ENCODE assay signal across 8 cellular contexts in genomic region chr6:27668442-27669275, GRCh38.
DNase-seq lines count a peak whose midpoint lies in the region; ATAC-seq and TF ChIP-seq lines count a peak whose summit lies in the region.

No MANE protein-coding gene starts in this region.

- peak; percentile 76 for DNase-seq in ELR (ENCODE audit: low read depth)
- DNase-seq in LHCN-M2 (ENCODE audit: low read depth), result peak; percentile 76
- DNase-seq in SKM-1 treated with dmso at 0.1 percent for 144 hours (lab: John Stamatoyannopoulos, UW; ENCODE audit: unreplicated experiment), result peak; percentile 45
- DNase-seq in choroid plexus epithelial cell (ENCODE audit: low read depth), result peak; percentile 62
- no peak for DNase-seq in natural killer cell treated with Interleukin-12 subunit alpha and Interleukin-12 subunit beta and Interleukin-15 and Interleukin-18, amount 100 ng/mL, for 72 hours (ENCODE audit: low spot score)
- no peak for DNase-seq in upper lobe of left lung
- no peak for DNase-seq in putamen (ENCODE audit: low spot score)

- H3K27ac ChIP-seq in upper lobe of left lung, result no peak overlapping the region

- peak overlapping the region; percentile 66 for H3K4me3 Mint-ChIP-seq in natural killer cell treated with Interleukin-12 subunit alpha and Interleukin-12 subunit beta and Interleukin-15 and Interleukin-18, amount 100 ng/mL, for 72 hours

- H3K27me3 ChIP-seq in upper lobe of left lung, result peaks cover 0 to 56% (median 22%) of the 10 kb centered on the region in 4 donors

- peaks cover 55 to 73% of the 10 kb centered on the region in 2 donors for H3K27me3 Mint-ChIP-seq in natural killer cell treated with Interleukin-12 subunit alpha and Interleukin-12 subunit beta and Interleukin-15 and Interleukin-18, amount 100 ng/mL, for 72 hours

- ATAC-seq in natural killer cell treated with Interleukin-12 subunit alpha and Interleukin-12 subunit beta and Interleukin-15 and Interleukin-18, amount 100 ng/mL, for 72 hours, result peak; percentile 55 to 64
- ATAC-seq in upper lobe of left lung (ENCODE audit: low FRiP score in 2 of 2) (no peak), HG02763 (IDR thresholded peaks at IDR 0.05; ENCODE audit: unreplicated experiment) (no peak)

- H3K4me1 ChIP-seq in upper lobe of left lung, result peaks cover 0 to 25% (median 6%) of the 10 kb centered on the region in 4 donors

- TF ChIP-seq CTCF in choroid plexus epithelial cell (conservative IDR thresholded peaks at IDR 0.05; ENCODE audit: low read depth, low read length) (no peak), upper lobe of left lung (IDR thresholded peaks at IDR 0.05) (no peak)

- no peaks in the 10 kb centered on the region for H3K36me3 ChIP-seq in upper lobe of left lung

- peak overlapping the region; percentile 39 for H3K4me3 ChIP-seq in choroid plexus epithelial cell (ENCODE audit: low read depth, low read length)
- peak overlapping the region in 2 of 4 donors; percentile 15 to 19 for H3K4me3 ChIP-seq in upper lobe of left lung

- H3K9me3 ChIP-seq in upper lobe of left lung, result no peaks in the 10 kb centered on the region

- no peak for TF ChIP-seq POLR2A in upper lobe of left lung (IDR thresholded peaks at IDR 0.05)

- peaks cover 12% of the 10 kb centered on the region for H3K9me3 Mint-ChIP-seq in natural killer cell treated with Interleukin-12 subunit alpha and Interleukin-12 subunit beta and Interleukin-15 and Interleukin-18, amount 100 ng/mL, for 72 hours

- H3K36me3 Mint-ChIP-seq in natural killer cell treated with Interleukin-12 subunit alpha and Interleukin-12 subunit beta and Interleukin-15 and Interleukin-18, amount 100 ng/mL, for 72 hours, result peaks cover 34% of the 10 kb centered on the region

- H3K4me1 Mint-ChIP-seq in natural killer cell treated with Interleukin-12 subunit alpha and Interleukin-12 subunit beta and Interleukin-15 and Interleukin-18, amount 100 ng/mL, for 72 hours (ENCODE audit: low read depth in 2 of 2), result peaks cover 36 to 47% of the 10 kb centered on the region in 2 donors

- no peak for TF ChIP-seq EP300 in upper lobe of left lung (IDR thresholded peaks at IDR 0.05)

- peak overlapping the region; percentile 53 to 56 for H3K27ac Mint-ChIP-seq in natural killer cell treated with Interleukin-12 subunit alpha and Interleukin-12 subunit beta and Interleukin-15 and Interleukin-18, amount 100 ng/mL, for 72 hours

- WGBS in upper lobe of left lung, 2 donors, result 6 to 8% methylated on average over 35 of the region's 35 CpGs

Comparison
In these comparisons a context has a peak if more than half of its experiments do, and no peak if none do; other contexts are left out.
1. DNase-seq: peak in ELR (single experiment), LHCN-M2 (single experiment), SKM-1 treated with dmso at 0.1 percent for 144 hours (single experiment) and choroid plexus epithelial cell (single experiment); none in natural killer cell treated with Interleukin-12 subunit alpha and Interleukin-12 subunit beta and Interleukin-15 and Interleukin-18, amount 100 ng/mL, for 72 hours (single experiment), upper lobe of left lung (0 of 2) and putamen (single experiment).
2. ATAC-seq: peak in natural killer cell treated with Interleukin-12 subunit alpha and Interleukin-12 subunit beta and Interleukin-15 and Interleukin-18, amount 100 ng/mL, for 72 hours (2 of 2); none in upper lobe of left lung (0 of 2) and HG02763 (single experiment).